ENCODE assay signal across 2 cellular contexts in the genomic region with DNA sequence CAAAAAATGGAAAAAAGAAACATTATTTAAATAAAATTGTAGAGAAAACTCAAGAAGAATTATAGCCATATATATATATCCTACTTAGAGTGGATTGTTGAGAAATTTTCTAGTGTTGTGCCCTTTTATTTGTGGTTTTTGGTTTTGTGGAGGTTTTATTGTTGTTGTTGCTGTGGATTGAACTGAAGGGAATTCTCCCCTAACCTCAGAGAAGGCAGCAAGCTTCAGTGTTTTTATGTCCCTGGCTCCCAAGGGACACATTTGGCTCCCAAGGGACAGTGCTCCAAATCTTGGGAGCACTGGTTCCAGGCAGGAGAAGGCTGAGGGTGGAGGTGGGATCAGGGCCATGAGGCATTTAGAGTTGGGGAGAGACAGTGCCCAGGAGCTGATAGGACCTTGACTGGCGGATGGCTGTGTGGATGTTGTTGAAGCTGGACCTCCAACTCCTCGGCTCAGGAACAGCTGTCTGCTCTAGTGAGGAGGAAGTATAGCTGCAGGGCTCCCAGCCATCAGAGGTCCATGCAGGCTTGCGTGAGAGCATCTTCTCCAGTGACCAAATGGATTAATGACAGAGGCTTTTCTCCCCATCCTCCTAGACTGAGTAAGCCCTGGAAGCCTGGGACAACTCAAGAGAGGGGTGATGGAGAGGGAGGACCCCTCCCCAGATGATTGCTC.
TF ChIP-seq lines count a peak whose summit lies in the region.

No MANE protein-coding gene starts in this region.

TF ChIP-seq in SK-N-SH, 30 proteins besides CTCF, POLR2A, EP300 and RAD21 (continued from another document):
- TF ChIP-seq, protein P1, sequence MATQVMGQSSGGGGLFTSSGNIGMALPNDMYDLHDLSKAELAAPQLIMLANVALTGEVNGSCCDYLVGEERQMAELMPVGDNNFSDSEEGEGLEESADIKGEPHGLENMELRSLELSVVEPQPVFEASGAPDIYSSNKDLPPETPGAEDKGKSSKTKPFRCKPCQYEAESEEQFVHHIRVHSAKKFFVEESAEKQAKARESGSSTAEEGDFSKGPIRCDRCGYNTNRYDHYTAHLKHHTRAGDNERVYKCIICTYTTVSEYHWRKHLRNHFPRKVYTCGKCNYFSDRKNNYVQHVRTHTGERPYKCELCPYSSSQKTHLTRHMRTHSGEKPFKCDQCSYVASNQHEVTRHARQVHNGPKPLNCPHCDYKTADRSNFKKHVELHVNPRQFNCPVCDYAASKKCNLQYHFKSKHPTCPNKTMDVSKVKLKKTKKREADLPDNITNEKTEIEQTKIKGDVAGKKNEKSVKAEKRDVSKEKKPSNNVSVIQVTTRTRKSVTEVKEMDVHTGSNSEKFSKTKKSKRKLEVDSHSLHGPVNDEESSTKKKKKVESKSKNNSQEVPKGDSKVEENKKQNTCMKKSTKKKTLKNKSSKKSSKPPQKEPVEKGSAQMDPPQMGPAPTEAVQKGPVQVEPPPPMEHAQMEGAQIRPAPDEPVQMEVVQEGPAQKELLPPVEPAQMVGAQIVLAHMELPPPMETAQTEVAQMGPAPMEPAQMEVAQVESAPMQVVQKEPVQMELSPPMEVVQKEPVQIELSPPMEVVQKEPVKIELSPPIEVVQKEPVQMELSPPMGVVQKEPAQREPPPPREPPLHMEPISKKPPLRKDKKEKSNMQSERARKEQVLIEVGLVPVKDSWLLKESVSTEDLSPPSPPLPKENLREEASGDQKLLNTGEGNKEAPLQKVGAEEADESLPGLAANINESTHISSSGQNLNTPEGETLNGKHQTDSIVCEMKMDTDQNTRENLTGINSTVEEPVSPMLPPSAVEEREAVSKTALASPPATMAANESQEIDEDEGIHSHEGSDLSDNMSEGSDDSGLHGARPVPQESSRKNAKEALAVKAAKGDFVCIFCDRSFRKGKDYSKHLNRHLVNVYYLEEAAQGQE (IDR thresholded peaks at IDR 0.05; ENCODE audit: low read depth, low read length): no peak
- TF ChIP-seq, protein P2, sequence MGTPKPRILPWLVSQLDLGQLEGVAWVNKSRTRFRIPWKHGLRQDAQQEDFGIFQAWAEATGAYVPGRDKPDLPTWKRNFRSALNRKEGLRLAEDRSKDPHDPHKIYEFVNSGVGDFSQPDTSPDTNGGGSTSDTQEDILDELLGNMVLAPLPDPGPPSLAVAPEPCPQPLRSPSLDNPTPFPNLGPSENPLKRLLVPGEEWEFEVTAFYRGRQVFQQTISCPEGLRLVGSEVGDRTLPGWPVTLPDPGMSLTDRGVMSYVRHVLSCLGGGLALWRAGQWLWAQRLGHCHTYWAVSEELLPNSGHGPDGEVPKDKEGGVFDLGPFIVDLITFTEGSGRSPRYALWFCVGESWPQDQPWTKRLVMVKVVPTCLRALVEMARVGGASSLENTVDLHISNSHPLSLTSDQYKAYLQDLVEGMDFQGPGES (IDR thresholded peaks at IDR 0.05; ENCODE audit: low read depth, low read length): no peak
- TF ChIP-seq RFX5 (IDR thresholded peaks at IDR 0.05; ENCODE audit: low read length) (no peak), GATA2 (CRISPR knock-in tag; IDR thresholded peaks at IDR 0.05) (no peak)
- TF ChIP-seq, protein P3, sequence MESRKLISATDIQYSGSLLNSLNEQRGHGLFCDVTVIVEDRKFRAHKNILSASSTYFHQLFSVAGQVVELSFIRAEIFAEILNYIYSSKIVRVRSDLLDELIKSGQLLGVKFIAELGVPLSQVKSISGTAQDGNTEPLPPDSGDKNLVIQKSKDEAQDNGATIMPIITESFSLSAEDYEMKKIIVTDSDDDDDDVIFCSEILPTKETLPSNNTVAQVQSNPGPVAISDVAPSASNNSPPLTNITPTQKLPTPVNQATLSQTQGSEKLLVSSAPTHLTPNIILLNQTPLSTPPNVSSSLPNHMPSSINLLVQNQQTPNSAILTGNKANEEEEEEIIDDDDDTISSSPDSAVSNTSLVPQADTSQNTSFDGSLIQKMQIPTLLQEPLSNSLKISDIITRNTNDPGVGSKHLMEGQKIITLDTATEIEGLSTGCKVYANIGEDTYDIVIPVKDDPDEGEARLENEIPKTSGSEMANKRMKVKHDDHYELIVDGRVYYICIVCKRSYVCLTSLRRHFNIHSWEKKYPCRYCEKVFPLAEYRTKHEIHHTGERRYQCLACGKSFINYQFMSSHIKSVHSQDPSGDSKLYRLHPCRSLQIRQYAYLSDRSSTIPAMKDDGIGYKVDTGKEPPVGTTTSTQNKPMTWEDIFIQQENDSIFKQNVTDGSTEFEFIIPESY (IDR thresholded peaks at IDR 0.05; ENCODE audit: borderline replicate concordance, low read depth): no peak
TF ChIP-seq in SK-N-SH: peak in this region for 0.

TF ChIP-seq in SK-N-SH treated with all-trans-retinoic acid at 6 μM for 48 hours, 23 proteins besides CTCF, POLR2A, EP300 and RAD21 (continued from another document):
- no peak for TF ChIP-seq BACH2 (CRISPR knock-in tag; IDR thresholded peaks at IDR 0.05; ENCODE audit: borderline replicate concordance)
- no peak for TF ChIP-seq TCF4 (CRISPR knock-in tag; IDR thresholded peaks at IDR 0.05; ENCODE audit: borderline replicate concordance)
- TF ChIP-seq ESRRG (CRISPR knock-in tag; IDR thresholded peaks at IDR 0.05): no peak
- TF ChIP-seq ZNF70 (CRISPR knock-in tag; IDR thresholded peaks at IDR 0.05): no peak
- no peak for TF ChIP-seq ARNTL (CRISPR knock-in tag; IDR thresholded peaks at IDR 0.05; ENCODE audit: borderline replicate concordance, low read depth)
- no peak for TF ChIP-seq ISL1 (CRISPR knock-in tag; IDR thresholded peaks at IDR 0.05)
- no peak for TF ChIP-seq ZNF8 (CRISPR knock-in tag; IDR thresholded peaks at IDR 0.05)
- TF ChIP-seq ZC3H10 (CRISPR knock-in tag; IDR thresholded peaks at IDR 0.05): no peak
- TF ChIP-seq RARB (CRISPR knock-in tag; IDR thresholded peaks at IDR 0.05): no peak
- TF ChIP-seq, protein P4, sequence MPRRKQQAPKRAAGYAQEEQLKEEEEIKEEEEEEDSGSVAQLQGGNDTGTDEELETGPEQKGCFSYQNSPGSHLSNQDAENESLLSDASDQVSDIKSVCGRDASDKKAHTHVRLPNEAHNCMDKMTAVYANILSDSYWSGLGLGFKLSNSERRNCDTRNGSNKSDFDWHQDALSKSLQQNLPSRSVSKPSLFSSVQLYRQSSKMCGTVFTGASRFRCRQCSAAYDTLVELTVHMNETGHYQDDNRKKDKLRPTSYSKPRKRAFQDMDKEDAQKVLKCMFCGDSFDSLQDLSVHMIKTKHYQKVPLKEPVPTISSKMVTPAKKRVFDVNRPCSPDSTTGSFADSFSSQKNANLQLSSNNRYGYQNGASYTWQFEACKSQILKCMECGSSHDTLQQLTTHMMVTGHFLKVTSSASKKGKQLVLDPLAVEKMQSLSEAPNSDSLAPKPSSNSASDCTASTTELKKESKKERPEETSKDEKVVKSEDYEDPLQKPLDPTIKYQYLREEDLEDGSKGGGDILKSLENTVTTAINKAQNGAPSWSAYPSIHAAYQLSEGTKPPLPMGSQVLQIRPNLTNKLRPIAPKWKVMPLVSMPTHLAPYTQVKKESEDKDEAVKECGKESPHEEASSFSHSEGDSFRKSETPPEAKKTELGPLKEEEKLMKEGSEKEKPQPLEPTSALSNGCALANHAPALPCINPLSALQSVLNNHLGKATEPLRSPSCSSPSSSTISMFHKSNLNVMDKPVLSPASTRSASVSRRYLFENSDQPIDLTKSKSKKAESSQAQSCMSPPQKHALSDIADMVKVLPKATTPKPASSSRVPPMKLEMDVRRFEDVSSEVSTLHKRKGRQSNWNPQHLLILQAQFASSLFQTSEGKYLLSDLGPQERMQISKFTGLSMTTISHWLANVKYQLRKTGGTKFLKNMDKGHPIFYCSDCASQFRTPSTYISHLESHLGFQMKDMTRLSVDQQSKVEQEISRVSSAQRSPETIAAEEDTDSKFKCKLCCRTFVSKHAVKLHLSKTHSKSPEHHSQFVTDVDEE (CRISPR knock-in tag; IDR thresholded peaks at IDR 0.05): no peak
- no peak for TF ChIP-seq ZFP30 (CRISPR knock-in tag; IDR thresholded peaks at IDR 0.05)
- TF ChIP-seq CSDC2 (CRISPR knock-in tag; IDR thresholded peaks at IDR 0.05): no peak
- no peak for TF ChIP-seq OSR1 (CRISPR knock-in tag; IDR thresholded peaks at IDR 0.05)
- no peak for TF ChIP-seq TOX (CRISPR knock-in tag; IDR thresholded peaks at IDR 0.05; ENCODE audit: borderline replicate concordance)
- TF ChIP-seq, protein P5, sequence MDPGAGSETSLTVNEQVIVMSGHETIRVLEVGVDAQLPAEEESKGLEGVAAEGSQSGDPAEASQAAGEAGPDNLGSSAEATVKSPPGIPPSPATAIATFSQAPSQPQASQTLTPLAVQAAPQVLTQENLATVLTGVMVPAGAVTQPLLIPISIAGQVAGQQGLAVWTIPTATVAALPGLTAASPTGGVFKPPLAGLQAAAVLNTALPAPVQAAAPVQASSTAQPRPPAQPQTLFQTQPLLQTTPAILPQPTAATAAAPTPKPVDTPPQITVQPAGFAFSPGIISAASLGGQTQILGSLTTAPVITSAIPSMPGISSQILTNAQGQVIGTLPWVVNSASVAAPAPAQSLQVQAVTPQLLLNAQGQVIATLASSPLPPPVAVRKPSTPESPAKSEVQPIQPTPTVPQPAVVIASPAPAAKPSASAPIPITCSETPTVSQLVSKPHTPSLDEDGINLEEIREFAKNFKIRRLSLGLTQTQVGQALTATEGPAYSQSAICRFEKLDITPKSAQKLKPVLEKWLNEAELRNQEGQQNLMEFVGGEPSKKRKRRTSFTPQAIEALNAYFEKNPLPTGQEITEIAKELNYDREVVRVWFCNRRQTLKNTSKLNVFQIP (CRISPR knock-in tag; IDR thresholded peaks at IDR 0.05; ENCODE audit: borderline replicate concordance, low read depth): no peak
